In genomic region chr17:13001991-13002615, GRCh38 we compare ENCODE assay signal across 1 cellular context.
TF ChIP-seq lines count a peak whose summit lies in the region.

No MANE protein-coding gene starts in this region.

TF ChIP-seq in H1, 55 proteins besides CTCF, POLR2A, EP300 and RAD21 (continued from another document):
- no peak for TF ChIP-seq CHD7 (IDR thresholded peaks at IDR 0.05; ENCODE audit: insufficient replicate concordance, low read length)
- no peak for TF ChIP-seq SUZ12 (IDR thresholded peaks at IDR 0.05; ENCODE audit: low read length)
- no peak for TF ChIP-seq ATF3 (IDR thresholded peaks at IDR 0.05; ENCODE audit: insufficient read depth, low read depth, low read length)
